9 cellular contexts compared by ENCODE assay signal in the genomic region with DNA sequence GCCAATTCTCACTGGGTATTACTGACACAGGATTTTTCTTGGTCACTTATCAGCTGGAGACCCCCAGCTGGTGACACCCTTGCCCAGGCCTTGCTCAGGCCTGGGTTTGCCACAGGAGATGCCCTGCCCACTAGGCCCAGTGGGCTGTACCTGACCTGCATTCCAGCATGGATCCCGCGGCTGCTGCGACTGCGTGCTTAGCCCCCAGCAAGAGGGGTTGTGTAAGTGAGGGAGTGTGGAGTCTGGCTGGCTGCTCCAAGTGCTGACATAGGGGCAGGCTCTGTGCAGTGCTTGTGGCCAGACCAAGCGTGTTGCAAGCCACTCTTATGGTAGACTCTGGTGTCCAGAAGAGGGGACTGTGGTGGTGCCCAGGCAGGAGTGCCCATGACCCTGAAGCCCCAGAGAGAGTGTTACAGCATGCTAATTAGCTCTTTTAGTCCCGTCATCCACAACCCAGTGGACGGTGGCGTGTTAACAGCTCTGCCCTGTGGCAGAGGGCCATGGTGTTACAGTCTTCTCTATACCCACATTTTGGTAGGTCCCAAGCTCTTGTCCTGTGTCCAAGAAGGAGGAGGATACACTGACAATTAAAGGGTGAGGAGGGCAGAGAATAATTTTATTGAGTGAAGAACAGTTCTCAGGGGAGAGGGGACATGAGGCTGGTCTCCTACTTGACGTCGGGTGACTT.
"Had no signal": no experiment of that assay in that cellular context is flagged by ENCODE, and none has a peak within 500 bp of the region (broad histone marks: within the 10 kb centered on the region; RNA-seq: fewer than 3 reads in every experiment).

No MANE protein-coding gene starts in this region.

- FAIRE-seq: HTR-8/SVneo had no signal

- H3K27ac Mint-ChIP-seq: HFFc6 had no signal

- H3K4me1 ChIP-seq: HAP-1 had no signal

- H3K4me3 Mint-ChIP-seq: HFFc6 had no signal

- H3K4me3 ChIP-seq: GM23248, HAP-1 had no signal

- H2AFZ ChIP-seq: GM23248 had no signal

- DNase-seq: GM23248, GOT3, H7, HFFc6, IMR-90 had no signal

- H3K9me3 ChIP-seq: HAP-1 had no signal

- ATAC-seq: HCT116 had no signal

- H3K27ac ChIP-seq: GM23248, HL-60 had no signal

- H3K36me3 ChIP-seq: HAP-1 had no signal

- H3K9ac ChIP-seq: GM23248 had no signal
